In the genomic region with DNA sequence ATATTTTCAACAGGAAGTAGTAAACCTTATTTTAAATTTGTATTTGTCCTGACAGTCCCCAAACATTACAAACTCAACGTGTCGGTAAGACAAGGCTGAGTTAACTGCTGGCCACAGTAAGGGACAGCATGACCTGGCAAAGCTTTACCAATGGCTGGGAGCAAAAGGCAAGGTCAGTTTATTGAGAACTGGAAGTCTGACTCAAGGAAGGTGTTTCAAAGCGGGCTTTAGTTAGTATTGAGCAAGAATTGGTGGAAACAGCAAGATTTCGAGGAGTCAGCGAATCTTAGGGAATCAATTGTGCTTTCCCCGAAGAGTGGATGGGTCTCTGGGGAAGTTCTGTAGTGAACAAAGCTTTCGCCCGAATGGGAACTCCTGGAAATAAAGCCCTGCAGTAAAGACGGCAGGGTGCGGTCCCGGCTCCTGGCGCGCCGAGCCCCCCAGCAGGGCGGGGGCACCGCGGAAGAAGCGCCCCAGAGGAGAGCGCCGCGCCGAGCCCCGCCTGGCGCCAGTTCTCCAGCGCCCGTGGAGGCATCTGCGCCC, we compare ENCODE assay signal across 8 cellular contexts. TPM values are rescaled to one million over a fixed set of nuclear protein-coding genes. Genes with fewer than 3 reads are reported as not detected.
A peak's percentile ranks its signal among the peaks of the same experiment; 100 is the strongest.
DNase-seq lines count a peak whose midpoint lies in the region; ATAC-seq and TF ChIP-seq lines count a peak whose summit lies in the region.

No MANE protein-coding gene starts in this region.

- intact Hi-C loops in activated naive CD4-positive, alpha-beta T cell treated with anti-CD3 and anti-CD28 coated beads for 36 hours (cut with micrococcal nuclease): loop anchor here (5.0 to 10.0 kb wide), 3 partner anchors 666 to 1874 kb away; a partner anchor contains a TSS
- intact Hi-C loops in activated B cell treated with CpG ODN at 0.5 μM for 24 hours (cut with micrococcal nuclease): loop anchor here (5.0 kb wide), 1 partner anchor 1696 kb away; a partner anchor contains a TSS

- peak overlapping the region; percentile 86 for H3K4me3 Mint-ChIP-seq in activated naive CD4-positive, alpha-beta T cell treated with anti-CD3 and anti-CD28 coated beads for 36 hours
- H3K4me3 Mint-ChIP-seq in activated B cell treated with CpG ODN at 0.5 μM for 24 hours: peak overlapping the region; percentile 83

- CTCF ChIA-PET in activated naive CD4-positive, alpha-beta T cell treated with anti-CD3 and anti-CD28 coated beads for 36 hours (lab: Charles Lee): interaction anchor here (1.0 to 2.6 kb wide), 2 partner anchors 11 to 81 kb away, joined by 3 to 8 read pairs; a partner anchor contains a TSS
- CTCF ChIA-PET in activated B cell treated with CpG ODN at 0.5 μM for 24 hours (lab: Charles Lee): interaction anchor here (1.1 to 3.8 kb wide), 3 partner anchors 10 to 11 kb away, joined by 3 to 26 read pairs (median 4); a partner anchor contains a TSS

- ATAC-seq in activated B cell treated with CpG ODN at 0.5 μM for 24 hours (ENCODE audit: low read depth): no peak
- ATAC-seq in GM18909 (IDR thresholded peaks at IDR 0.05; ENCODE audit: poor library complexity, unreplicated experiment): no peak
- ATAC-seq in HG02938 (IDR thresholded peaks at IDR 0.05; ENCODE audit: unreplicated experiment): no peak

- H3K4me1 Mint-ChIP-seq in activated naive CD4-positive, alpha-beta T cell treated with anti-CD3 and anti-CD28 coated beads for 36 hours (ENCODE audit: low read depth): peaks cover 40% of the 10 kb centered on the region
- H3K4me1 Mint-ChIP-seq in activated B cell treated with CpG ODN at 0.5 μM for 24 hours: peaks cover 54% of the 10 kb centered on the region

- TF ChIP-seq CTCF in activated B cell treated with CpG ODN at 0.5 μM for 24 hours (IDR thresholded peaks at IDR 0.05) (no peak), GM20000 (IDR thresholded peaks at IDR 0.05; ENCODE audit: extremely low read depth, missing control alignments) (no peak)

- peak overlapping the region; percentile 89 for H3K27ac Mint-ChIP-seq in activated naive CD4-positive, alpha-beta T cell treated with anti-CD3 and anti-CD28 coated beads for 36 hours
- H3K27ac Mint-ChIP-seq in activated B cell treated with CpG ODN at 0.5 μM for 24 hours: peak overlapping the region; percentile 89

- no peaks in the 10 kb centered on the region for H3K9me3 Mint-ChIP-seq in activated naive CD4-positive, alpha-beta T cell treated with anti-CD3 and anti-CD28 coated beads for 36 hours
- no peaks in the 10 kb centered on the region for H3K9me3 Mint-ChIP-seq in activated B cell treated with CpG ODN at 0.5 μM for 24 hours

- DNase-seq in activated naive CD4-positive, alpha-beta T cell treated with anti-CD3 and anti-CD28 coated beads for 36 hours: no peak
- DNase-seq in activated naive CD4-positive, alpha-beta T cell (lab: John Stamatoyannopoulos, UW): no peak
- DNase-seq in activated B cell treated with CpG ODN at 0.5 μM for 24 hours (no peak), globus pallidus (ENCODE audit: low spot score) (peak; percentile 45), pons (ENCODE audit: low spot score) (peak; percentile 56), GM20000 (ENCODE audit: low spot score) (no peak)

- POLR2A ChIA-PET in activated B cell treated with CpG ODN at 0.5 μM for 24 hours (lab: Charles Lee): interaction anchor here (1.9 to 7.3 kb wide), 2 partner anchors 10 to 11 kb away, joined by 5 to 140 read pairs; a partner anchor contains a TSS

- H3K27me3 Mint-ChIP-seq in activated naive CD4-positive, alpha-beta T cell treated with anti-CD3 and anti-CD28 coated beads for 36 hours (ENCODE audit: low read depth): no peaks in the 10 kb centered on the region
- no peaks in the 10 kb centered on the region for H3K27me3 Mint-ChIP-seq in activated B cell treated with CpG ODN at 0.5 μM for 24 hours

- peaks cover 17% of the 10 kb centered on the region for H3K36me3 Mint-ChIP-seq in activated naive CD4-positive, alpha-beta T cell treated with anti-CD3 and anti-CD28 coated beads for 36 hours (ENCODE audit: low read depth)
- peaks cover 27% of the 10 kb centered on the region for H3K36me3 Mint-ChIP-seq in activated B cell treated with CpG ODN at 0.5 μM for 24 hours (ENCODE audit: low read depth)

RNA-seq across cellular contexts. Expression of a gene that starts 0.8 kb away (rescaled TPM):
- total RNA-seq in activated naive CD4-positive, alpha-beta T cell treated with anti-CD3 and anti-CD28 coated beads for 36 hours: 1 to 10 TPM; 2.9 to 3.3 TPM
- 13.3 and 13.5 TPM in 2 replicates for total RNA-seq in activated B cell treated with CpG ODN at 0.5 μM for 24 hours

RNA-seq across cellular contexts. Expression of a gene that starts 10.6 kb away (rescaled TPM):
- total RNA-seq in activated naive CD4-positive, alpha-beta T cell treated with anti-CD3 and anti-CD28 coated beads for 36 hours: 10 to 100 TPM; 31.9 to 36.9 TPM
- total RNA-seq in activated B cell treated with CpG ODN at 0.5 μM for 24 hours: 28.8 and 30.2 TPM in 2 replicates

Comparison
In these comparisons a context has a peak if more than half of its experiments do, and no peak if none do; other contexts are left out.
1. DNase-seq: peak in globus pallidus (single experiment) and pons (single experiment); none in activated naive CD4-positive, alpha-beta T cell treated with anti-CD3 and anti-CD28 coated beads for 36 hours (single experiment), activated naive CD4-positive, alpha-beta T cell (0 of 4), activated B cell treated with CpG ODN at 0.5 μM for 24 hours (single experiment) and GM20000 (single experiment).